1 cellular context compared by ENCODE assay signal in genomic region chr14:39639009-39639408, GRCh38.
TF ChIP-seq lines count a peak whose summit lies in the region.

No MANE protein-coding gene starts in this region.

TF ChIP-seq in HepG2, 621 proteins besides CTCF, POLR2A, EP300 and RAD21 (continued from another document):
- TF ChIP-seq ZNF281 (CRISPR knock-in tag; IDR thresholded peaks at IDR 0.05; ENCODE audit: borderline replicate concordance) (peak; percentile 91), GABPB1 (CRISPR knock-in tag; IDR thresholded peaks at IDR 0.05) (0 out of 2 replicates have a peak, but pooled peaks have one; percentile 18), FOXA3 (CRISPR knock-in tag; IDR thresholded peaks at IDR 0.05) (peak; percentile 40; the same call in 1 of the 2 replicates), HDAC1 (CRISPR knock-in tag; IDR thresholded peaks at IDR 0.05) (0 out of 2 replicates have a peak, but pooled peaks have one; percentile 22), ZNF687 (CRISPR knock-in tag; IDR thresholded peaks at IDR 0.05) (peak; percentile 17; the same call in 1 of the 2 replicates)
TF ChIP-seq in HepG2: peak in this region for 9; not testable (repeated sequence) for 612.
